In the genomic region with DNA sequence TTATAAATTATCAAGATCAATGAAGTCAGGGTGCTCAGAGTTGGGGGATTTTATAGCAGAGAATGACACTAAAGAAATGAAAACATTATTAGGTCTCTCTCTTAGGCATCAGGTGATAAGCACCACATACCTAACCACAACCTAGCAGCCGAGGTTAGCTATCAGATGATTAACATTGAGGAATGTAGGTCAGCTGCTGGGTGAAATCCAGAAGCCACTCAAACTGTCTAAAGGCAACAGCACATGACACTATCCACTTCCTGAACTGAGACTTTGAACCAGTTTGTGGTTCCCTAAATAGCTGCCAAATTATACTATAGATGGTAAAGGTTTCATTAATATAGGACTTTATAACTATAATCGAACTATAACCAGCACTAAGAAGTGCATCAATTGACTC, we compare ENCODE assay signal across 9 cellular contexts. TPM values are rescaled to one million over a fixed set of nuclear protein-coding genes. Genes with fewer than 3 reads are reported as not detected.
DNase-seq lines count a peak whose midpoint lies in the region; ATAC-seq and TF ChIP-seq lines count a peak whose summit lies in the region.
"Had no signal": no experiment of that assay in that cellular context is flagged by ENCODE, and none has a peak within 500 bp of the region (broad histone marks: within the 10 kb centered on the region; RNA-seq: fewer than 3 reads in every experiment).

No MANE protein-coding gene starts in this region.

- H3K27ac ChIP-seq in CD4-positive, alpha-beta memory T cell (ENCODE audit: low read depth, low read length) = peak overlapping the region; percentile 66
- H3K27ac ChIP-seq: tibial nerve had no signal

- H3K9me3 ChIP-seq in CD4-positive, alpha-beta memory T cell (ENCODE audit: control insufficient read depth in 1 of 2, low read length in 2 of 2) = no peaks in the 10 kb centered on the region
- H3K9me3 ChIP-seq: tibial nerve had no signal

- H3K4me1 ChIP-seq in CD4-positive, alpha-beta memory T cell (ENCODE audit: insufficient read depth, low read length) = peaks cover 80% of the 10 kb centered on the region

- intact Hi-C loops in CD4-positive, alpha-beta memory T cell (cut with micrococcal nuclease) = loop anchor here (5.0 kb wide), 1 partner anchor 50 kb away; no protein-coding TSS in a partner anchor

- no peaks in the 10 kb centered on the region for H3K27me3 Mint-ChIP-seq in CD4-positive, alpha-beta memory T cell
- H3K27me3 Mint-ChIP-seq in activated naive CD8-positive, alpha-beta T cell = no peaks in the 10 kb centered on the region
- no peaks in the 10 kb centered on the region for H3K27me3 Mint-ChIP-seq in progenitor cell of endocrine pancreas

- no peak for ATAC-seq in GM18520 (IDR thresholded peaks at IDR 0.05; ENCODE audit: unreplicated experiment)
- ATAC-seq in GM21723 (IDR thresholded peaks at IDR 0.05; ENCODE audit: unreplicated experiment) = no peak

- CTCF ChIA-PET in CD4-positive, alpha-beta memory T cell (lab: Charles Lee; ENCODE audit: partially characterized antibody) = interaction anchor here (0.7 to 2.0 kb wide), 5 partner anchors 11 to 341 kb away, joined by 3 to 8 read pairs (median 4); no protein-coding TSS in a partner anchor

- peak overlapping the region; percentile 89 to 96 (median 93) for H3K27ac Mint-ChIP-seq in CD4-positive, alpha-beta memory T cell
- peak overlapping the region; percentile 95 for H3K27ac Mint-ChIP-seq in activated naive CD8-positive, alpha-beta T cell
- no peak overlapping the region for H3K27ac Mint-ChIP-seq in progenitor cell of endocrine pancreas

- H3K4me1 Mint-ChIP-seq in CD4-positive, alpha-beta memory T cell = peaks cover 54 to 85% (median 69%) of the 10 kb centered on the region in 4 donors
- H3K4me1 Mint-ChIP-seq in activated naive CD8-positive, alpha-beta T cell (ENCODE audit: low read depth) = peaks cover 65% of the 10 kb centered on the region
- H3K4me1 Mint-ChIP-seq in progenitor cell of endocrine pancreas (ENCODE audit: low read depth) = peaks cover 4% of the 10 kb centered on the region

- no peaks in the 10 kb centered on the region for H3K27me3 ChIP-seq in CD4-positive, alpha-beta memory T cell (ENCODE audit: insufficient read depth, low read length)
- H3K27me3 ChIP-seq: tibial nerve had no signal

- H3K36me3 Mint-ChIP-seq in CD4-positive, alpha-beta memory T cell = peaks cover 11 to 30% of the 10 kb centered on the region in 2 donors
- H3K36me3 Mint-ChIP-seq in activated naive CD8-positive, alpha-beta T cell = peaks cover 12% of the 10 kb centered on the region
- H3K36me3 Mint-ChIP-seq in progenitor cell of endocrine pancreas (ENCODE audit: insufficient read depth) = peaks cover 8% of the 10 kb centered on the region

- peak overlapping the region; percentile 38 to 86 (median 68) for H3K4me3 Mint-ChIP-seq in CD4-positive, alpha-beta memory T cell
- peak overlapping the region; percentile 14 for H3K4me3 Mint-ChIP-seq in activated naive CD8-positive, alpha-beta T cell
- H3K4me3 Mint-ChIP-seq in progenitor cell of endocrine pancreas (ENCODE audit: low read depth) = no peak overlapping the region

- TF ChIP-seq CTCF in progenitor cell of endocrine pancreas (IDR thresholded peaks at IDR 0.05; ENCODE audit: unreplicated experiment) = no peak

- POLR2A ChIA-PET in CD4-positive, alpha-beta memory T cell (lab: Charles Lee; ENCODE audit: partially characterized antibody) = interaction anchor here (0.6 to 1.8 kb wide), 6 partner anchors 10 to 275 kb away, joined by 3 to 6 read pairs (median 4); no protein-coding TSS in a partner anchor

- no peaks in the 10 kb centered on the region for H3K9me3 Mint-ChIP-seq in CD4-positive, alpha-beta memory T cell
- no peaks in the 10 kb centered on the region for H3K9me3 Mint-ChIP-seq in activated naive CD8-positive, alpha-beta T cell (ENCODE audit: low read depth)
- no peaks in the 10 kb centered on the region for H3K9me3 Mint-ChIP-seq in progenitor cell of endocrine pancreas (ENCODE audit: low read depth)

- no peak overlapping the region for H3K4me3 ChIP-seq in CD4-positive, alpha-beta memory T cell (ENCODE audit: low read length in 2 of 2)
- H3K4me3 ChIP-seq: tibial nerve had no signal

- H3K36me3 ChIP-seq in CD4-positive, alpha-beta memory T cell (ENCODE audit: insufficient read depth, low read length) = no peaks in the 10 kb centered on the region

- peak; percentile 67 to 90 (median 73) for DNase-seq in CD4-positive, alpha-beta memory T cell
- peak; percentile 96 for DNase-seq in M059J (ENCODE audit: low read depth)
- DNase-seq in medulla oblongata (ENCODE audit: extremely low spot score) = peak; percentile 67
- no peak for DNase-seq in progenitor cell of endocrine pancreas (ENCODE audit: low spot score, unreplicated experiment)
- no peak for DNase-seq in NCI-H1930 (lab: John Stamatoyannopoulos, UW)

RNA-seq across cellular contexts. Expression of a gene that starts 4.7 kb away (rescaled TPM):
- 10 to 100 TPM; 64.3 to 69.0 TPM for total RNA-seq in CD4-positive, alpha-beta memory T cell
- polyA plus RNA-seq in CD4-positive, alpha-beta memory T cell = 1 to 10 TPM; 4.1 to 5.7 TPM
- 15.9 and 29.0 TPM in 2 replicates for total RNA-seq in M059J (2014; rRNA removed; shearing (Covaris generic))
- 35.3 and 38.3 TPM in 2 replicates for total RNA-seq in progenitor cell of endocrine pancreas

Comparison
In these comparisons a context has a peak if more than half of its experiments do, and no peak if none do; other contexts are left out.
1. DNase-seq: peak in CD4-positive, alpha-beta memory T cell (5 of 5), M059J (single experiment) and medulla oblongata (single experiment); none in progenitor cell of endocrine pancreas (single experiment) and NCI-H1930 (0 of 2).